12 cellular contexts compared by ENCODE assay signal in the genomic region with DNA sequence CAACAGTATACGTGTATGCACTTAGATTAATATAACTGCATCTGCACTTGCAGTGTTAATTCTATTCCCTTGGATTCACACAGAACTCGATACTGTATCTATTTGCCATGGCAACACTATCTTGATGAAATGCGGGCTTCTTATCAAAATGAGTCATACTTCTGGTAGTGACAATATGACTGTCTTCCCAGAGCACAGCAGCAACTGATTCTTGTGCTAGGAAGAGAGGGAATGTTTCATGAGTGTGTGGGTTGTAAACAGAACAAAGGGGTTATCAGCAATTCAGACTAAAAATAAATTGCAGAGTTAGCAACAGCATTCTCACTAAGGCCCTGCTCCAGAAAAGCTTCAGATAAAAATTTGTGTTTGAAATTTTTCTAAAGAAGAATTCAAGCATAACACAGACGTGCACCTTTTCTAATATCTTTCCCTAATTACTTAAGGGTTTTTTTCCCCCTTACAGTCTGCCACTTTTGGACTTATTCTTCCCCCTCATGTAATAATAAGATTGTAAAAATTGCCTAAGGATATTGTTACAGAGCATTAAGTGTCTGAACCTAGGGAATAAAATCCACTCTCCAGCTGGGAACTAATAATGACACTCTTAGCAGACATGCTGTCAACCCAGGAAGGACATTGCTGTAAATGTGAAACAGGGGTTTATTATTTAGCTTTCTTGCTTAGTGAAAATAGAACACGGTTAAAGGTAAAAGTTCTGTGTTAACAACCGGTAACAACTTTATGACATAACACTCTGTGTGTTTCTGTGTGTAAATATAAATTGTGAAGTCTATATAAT.
DNase-seq lines count a peak whose midpoint lies in the region; ATAC-seq and TF ChIP-seq lines count a peak whose summit lies in the region.
"Had no signal": no experiment of that assay in that cellular context is flagged by ENCODE, and none has a peak within 500 bp of the region (broad histone marks: within the 10 kb centered on the region; RNA-seq: fewer than 3 reads in every experiment).

No MANE protein-coding gene starts in this region.

- H3K4me1 ChIP-seq in endodermal cell (ENCODE audit: control insufficient read depth, insufficient read depth, low read length) (no peaks in the 10 kb centered on the region), neuronal stem cell (ENCODE audit: control insufficient read depth in 2 of 2, insufficient read depth in 1 of 2, low read depth in 1 of 2, low read length in 2 of 2) (peaks cover 4 to 10% of the 10 kb centered on the region in 2 donors)
- H3K4me1 ChIP-seq: vagina had no signal

- no peak overlapping the region for H2BK12ac ChIP-seq in neuronal stem cell (ENCODE audit: low read length)

- H3K27ac ChIP-seq in endodermal cell (ENCODE audit: low read depth, low read length), result peak overlapping the region; percentile 60
- H3K27ac ChIP-seq in neuronal stem cell (replicated peaks; ENCODE audit: low read length), result no peak overlapping the region
- H3K27ac ChIP-seq: vagina had no signal

- peak overlapping the region; percentile 35 for H3K27ac Mint-ChIP-seq in endodermal cell
- H3K27ac Mint-ChIP-seq: naive thymus-derived CD8-positive, alpha-beta T cell had no signal

- no peak overlapping the region for H4K91ac ChIP-seq in neuronal stem cell (ENCODE audit: low read depth, low read length, poor library complexity)

- no peak for TF ChIP-seq CTCF in endodermal cell (conservative IDR thresholded peaks at IDR 0.05)

- H3K4me2 ChIP-seq in neuronal stem cell (ENCODE audit: insufficient read depth, low read length, poor library complexity, severe bottlenecking), result no peak overlapping the region

- H2BK5ac ChIP-seq in neuronal stem cell (ENCODE audit: low read length), result no peak overlapping the region

- H3K36me3 ChIP-seq in endodermal cell (ENCODE audit: control insufficient read depth, insufficient read depth, low read length) (no peaks in the 10 kb centered on the region), neuronal stem cell (replicated peaks in 1 of 2; ENCODE audit: control insufficient read depth in 2 of 2, insufficient read depth in 2 of 2, low read length in 2 of 2) (no peaks in the 10 kb centered on the region)
- H3K36me3 ChIP-seq: adrenal gland, vagina had no signal

- H3K9me3 Mint-ChIP-seq in endodermal cell, result no peaks in the 10 kb centered on the region
- H3K9me3 Mint-ChIP-seq: naive thymus-derived CD8-positive, alpha-beta T cell had no signal

- no peak overlapping the region for H3K14ac ChIP-seq in neuronal stem cell (ENCODE audit: low read length)

- WGBS in endodermal cell (ENCODE audit: insufficient coverage in 1 of 2, insufficient read length in 1 of 2), 2 experiments, result 62 to 82% methylated on average over 3 to 6 of the region's 6 CpGs
- WGBS in neuronal stem cell (ENCODE audit: extremely low coverage in 2 of 2, insufficient read length in 2 of 2, insufficient replicate concordance in 1 of 2), 2 donors, result no CpG with 5 or more reads among the region's 6 CpGs

- no peaks in the 10 kb centered on the region for H3K79me1 ChIP-seq in neuronal stem cell (ENCODE audit: low read depth, low read length)

- DNase-seq in EH (ENCODE audit: low read depth) (peak; percentile 19), NCI-H2196 treated with DMSO at 0.1 percent for 48 hours (lab: John Stamatoyannopoulos, UW; ENCODE audit: unreplicated experiment) (peak; percentile 52), endodermal cell (no peak), neuronal stem cell (ENCODE audit: low spot score) (no peak), mucosa of gallbladder (ENCODE audit: low spot score) (no peak), COLO668 (lab: John Stamatoyannopoulos, UW; ENCODE audit: unreplicated experiment) (no peak), MV-4-11 (lab: John Stamatoyannopoulos, UW) (no peak)
- DNase-seq: naive thymus-derived CD8-positive, alpha-beta T cell; stimulated activated CD4-positive, alpha-beta T cell treated with anti-CD3 and anti-CD28 coated beads, Interleukin-4, amount 100 ng/mL, for 4 hours had no signal

- no peak overlapping the region for H2BK120ac ChIP-seq in neuronal stem cell (ENCODE audit: low read depth, low read length)

- peaks cover 11% of the 10 kb centered on the region for H3K4me1 Mint-ChIP-seq in endodermal cell

- H2AFZ ChIP-seq in neuronal stem cell (ENCODE audit: low read length), result peak overlapping the region; percentile 47

- no peak overlapping the region for H3K9ac ChIP-seq in endodermal cell (ENCODE audit: extremely low read depth, low read length, poor library complexity, severe bottlenecking)
- H3K9ac ChIP-seq in neuronal stem cell (ENCODE audit: low read depth, low read length, poor library complexity), result no peak overlapping the region

- H3K9me3 ChIP-seq in endodermal cell (ENCODE audit: control insufficient read depth, low read length) (no peaks in the 10 kb centered on the region), neuronal stem cell (replicated peaks in 1 of 2; ENCODE audit: control insufficient read depth in 2 of 2, insufficient read depth in 1 of 2, low read depth in 1 of 2, low read length in 2 of 2) (peaks cover 0 to 3% of the 10 kb centered on the region in 2 donors)
- H3K9me3 ChIP-seq: adrenal gland, vagina had no signal

- ATAC-seq in HG03442 (IDR thresholded peaks at IDR 0.05; ENCODE audit: unreplicated experiment), result no peak
- ATAC-seq: naive thymus-derived CD8-positive, alpha-beta T cell had no signal

- H4K8ac ChIP-seq in neuronal stem cell (ENCODE audit: low read depth, low read length), result no peak overlapping the region

- no peak overlapping the region for H3K4me3 ChIP-seq in endodermal cell (ENCODE audit: low read length)
- H3K4me3 ChIP-seq in neuronal stem cell (ENCODE audit: low read length in 2 of 2), result no peak overlapping the region
- H3K4me3 ChIP-seq: adrenal gland, vagina had no signal

- no peak overlapping the region for H3K4ac ChIP-seq in neuronal stem cell (ENCODE audit: low read length)

- H3K18ac ChIP-seq in neuronal stem cell (ENCODE audit: low read length), result no peak overlapping the region

- no peak overlapping the region for H2BK15ac ChIP-seq in neuronal stem cell (ENCODE audit: low read length)

- H3K23ac ChIP-seq in neuronal stem cell (ENCODE audit: low read depth, low read length, poor library complexity), result no peak overlapping the region

- no peak overlapping the region for H2AK5ac ChIP-seq in neuronal stem cell (ENCODE audit: low read depth, low read length)

- H3K27me3 Mint-ChIP-seq in endodermal cell (ENCODE audit: insufficient read depth), result no peaks in the 10 kb centered on the region
- H3K27me3 Mint-ChIP-seq: naive thymus-derived CD8-positive, alpha-beta T cell had no signal

- no peak overlapping the region for H3K4me3 Mint-ChIP-seq in endodermal cell
- H3K4me3 Mint-ChIP-seq: naive thymus-derived CD8-positive, alpha-beta T cell had no signal

- H3K27me3 ChIP-seq in endodermal cell (ENCODE audit: control insufficient read depth, insufficient read depth, low read length, poor library complexity, severe bottlenecking) (no peaks in the 10 kb centered on the region), neuronal stem cell (ENCODE audit: control insufficient read depth in 3 of 3, insufficient read depth in 3 of 3, low read depth in 1 of 3, low read length in 3 of 3) (no peaks in the 10 kb centered on the region)
- H3K27me3 ChIP-seq: adrenal gland, vagina had no signal

- H3K36me3 Mint-ChIP-seq in endodermal cell (ENCODE audit: low read depth), result no peaks in the 10 kb centered on the region
- H3K36me3 Mint-ChIP-seq: naive thymus-derived CD8-positive, alpha-beta T cell had no signal

Comparison
In these comparisons a context has a peak if more than half of its experiments do, and no peak if none do; other contexts are left out.
1. DNase-seq: peak in EH (single experiment) and NCI-H2196 treated with DMSO at 0.1 percent for 48 hours (single experiment); none in endodermal cell (single experiment), neuronal stem cell (single experiment), mucosa of gallbladder (single experiment), COLO668 (single experiment) and MV-4-11 (single experiment).